Comparison of ENCODE assay signal across 9 cellular contexts in genomic region chr16:62041401-62041800, GRCh38. TPM values are rescaled to one million over a fixed set of nuclear protein-coding genes. Genes with fewer than 3 reads are reported as not detected.
A peak's percentile ranks its signal among the peaks of the same experiment; 100 is the strongest.
DNase-seq lines count a peak whose midpoint lies in the region; ATAC-seq and TF ChIP-seq lines count a peak whose summit lies in the region.
"Had no signal": no experiment of that assay in that cellular context is flagged by ENCODE, and none has a peak within 500 bp of the region (broad histone marks: within the 10 kb centered on the region; RNA-seq: fewer than 3 reads in every experiment).

No MANE protein-coding gene starts in this region.

- H3K27me3 Mint-ChIP-seq in nephron progenitor cell (ENCODE audit: low read depth, poor library complexity): peaks cover 37% of the 10 kb centered on the region
- H3K27me3 Mint-ChIP-seq in CD8-positive, alpha-beta T cell (ENCODE audit: low read depth): peaks cover 11% of the 10 kb centered on the region

- no peaks in the 10 kb centered on the region for H3K79me2 ChIP-seq in MM.1S (ENCODE audit: low read length)

- no peak for ATAC-seq in CD8-positive, alpha-beta T cell
- no peak for ATAC-seq in GM18520 (IDR thresholded peaks at IDR 0.05; ENCODE audit: unreplicated experiment)

- H3K4me1 ChIP-seq in MM.1S (ENCODE audit: low read length): no peaks in the 10 kb centered on the region
- no peaks in the 10 kb centered on the region for H3K4me1 ChIP-seq in CD8-positive, alpha-beta T cell (ENCODE audit: insufficient read depth, low read length)
- peaks cover 0 to 5% (median 0%) of the 10 kb centered on the region in 4 donors for H3K4me1 ChIP-seq in tibial nerve

- DNase-seq in ELR (ENCODE audit: low read depth): peak; percentile 21
- DNase-seq in MM.1S: no peak
- peak; percentile 58 for DNase-seq in astrocyte of the spinal cord (ENCODE audit: low read depth, low spot score)
- DNase-seq in nephron progenitor cell: peak; percentile 36
- DNase-seq in NCI-H187 (lab: John Stamatoyannopoulos, UW): no peak
- DNase-seq in CD8-positive, alpha-beta T cell: no peak
- no peak for DNase-seq in tibial nerve (ENCODE audit: low spot score in 2 of 2)

- CTCF ChIA-PET in CD8-positive, alpha-beta T cell (lab: Charles Lee): no interaction called here

- peaks cover 15% of the 10 kb centered on the region for H3K4me1 Mint-ChIP-seq in nephron progenitor cell
- H3K4me1 Mint-ChIP-seq in CD8-positive, alpha-beta T cell (ENCODE audit: low read depth): no peaks in the 10 kb centered on the region
- H3K4me1 Mint-ChIP-seq: activated naive CD4-positive, alpha-beta T cell treated with anti-CD3 and anti-CD28 coated beads, Interleukin-2, amount 50 U/mL, for 24 hours had no signal

- TF ChIP-seq CTCF in MM.1S (IDR thresholded peaks at IDR 0.05; ENCODE audit: low read length) (peak; percentile 27; the same call in 1 of the 2 replicates), astrocyte of the spinal cord (IDR thresholded peaks at IDR 0.05; ENCODE audit: low read depth, low read length) (peak; percentile 67), nephron progenitor cell (IDR thresholded peaks at IDR 0.05) (peak; percentile 49), tibial nerve (IDR thresholded peaks at IDR 0.05) (peak in 1 of 5 experiments; percentile 20)
- no peak for TF ChIP-seq CTCF in CD8-positive, alpha-beta T cell (IDR thresholded peaks at IDR 0.05)

- H3K27me3 ChIP-seq in MM.1S (replicated peaks; ENCODE audit: insufficient read depth, low read length) (no peaks in the 10 kb centered on the region), tibial nerve (peaks cover 0 to 34% of the 10 kb centered on the region in 2 donors)
- no peaks in the 10 kb centered on the region for H3K27me3 ChIP-seq in CD8-positive, alpha-beta T cell (ENCODE audit: insufficient read depth, low read length)

- H3K4me2 ChIP-seq in MM.1S (ENCODE audit: low read depth, low read length): no peak overlapping the region

- H3K4me3 Mint-ChIP-seq in nephron progenitor cell: no peak overlapping the region
- H3K4me3 Mint-ChIP-seq in CD8-positive, alpha-beta T cell: no peak overlapping the region
- H3K4me3 Mint-ChIP-seq: activated naive CD4-positive, alpha-beta T cell treated with anti-CD3 and anti-CD28 coated beads, Interleukin-2, amount 50 U/mL, for 24 hours had no signal

- H3K9me3 ChIP-seq in MM.1S (replicated peaks; ENCODE audit: insufficient read depth, low read length) (no peaks in the 10 kb centered on the region), tibial nerve (no peaks in the 10 kb centered on the region)
- no peaks in the 10 kb centered on the region for H3K9me3 ChIP-seq in CD8-positive, alpha-beta T cell (ENCODE audit: low read length)

- no peak overlapping the region for H3K9ac ChIP-seq in MM.1S (ENCODE audit: low read length)

- no peak for TF ChIP-seq POLR2A in tibial nerve (IDR thresholded peaks at IDR 0.05)

- no peaks in the 10 kb centered on the region for H4K20me1 ChIP-seq in MM.1S (ENCODE audit: insufficient read depth, low read length)

- 4 to 7% methylated on average over 4 of the region's 4 CpGs for WGBS in tibial nerve, 2 donors

- TF ChIP-seq EP300 in tibial nerve (IDR thresholded peaks at IDR 0.05): no peak

- no peaks in the 10 kb centered on the region for H3K9me2 ChIP-seq in MM.1S (replicated peaks; ENCODE audit: insufficient read depth, low read length)

- H2AFZ ChIP-seq in MM.1S (ENCODE audit: low read length): no peak overlapping the region

- no peak overlapping the region for H3K4me3 ChIP-seq in MM.1S (ENCODE audit: low read length)
- no peak overlapping the region for H3K4me3 ChIP-seq in astrocyte of the spinal cord (ENCODE audit: low read depth, low read length)
- no peak overlapping the region for H3K4me3 ChIP-seq in CD8-positive, alpha-beta T cell (ENCODE audit: low read depth, low read length)
- no peak overlapping the region for H3K4me3 ChIP-seq in tibial nerve

- no peaks in the 10 kb centered on the region for H3K36me3 ChIP-seq in MM.1S (replicated peaks; ENCODE audit: insufficient read depth, low read length)
- H3K36me3 ChIP-seq in CD8-positive, alpha-beta T cell (ENCODE audit: insufficient read depth, low read length): no peaks in the 10 kb centered on the region
- H3K36me3 ChIP-seq in tibial nerve: no peaks in the 10 kb centered on the region

- no peak overlapping the region for H3K27ac Mint-ChIP-seq in nephron progenitor cell
- H3K27ac Mint-ChIP-seq in CD8-positive, alpha-beta T cell: no peak overlapping the region
- H3K27ac Mint-ChIP-seq: activated naive CD4-positive, alpha-beta T cell treated with anti-CD3 and anti-CD28 coated beads, Interleukin-2, amount 50 U/mL, for 24 hours had no signal

- intact Hi-C loops in CD8-positive, alpha-beta T cell (cut with DNase I, micrococcal nuclease): no loop called here

- POLR2A ChIA-PET in CD8-positive, alpha-beta T cell (lab: Charles Lee): no interaction called here

- in situ Hi-C loops in astrocyte of the spinal cord (cut with HindIII; ENCODE audit: low sequenced_read_pairs): no loop called here

- H3F3A ChIP-seq in MM.1S (ENCODE audit: insufficient read depth, low read length): no peaks in the 10 kb centered on the region

- H3K9me3 Mint-ChIP-seq in nephron progenitor cell: peaks cover 3% of the 10 kb centered on the region
- H3K9me3 Mint-ChIP-seq in CD8-positive, alpha-beta T cell: peaks cover 16% of the 10 kb centered on the region

- no peaks in the 10 kb centered on the region for H3K36me3 Mint-ChIP-seq in nephron progenitor cell (ENCODE audit: low read depth)
- H3K36me3 Mint-ChIP-seq in CD8-positive, alpha-beta T cell: no peaks in the 10 kb centered on the region

- H3K27ac ChIP-seq in MM.1S (ENCODE audit: low read length) (no peak overlapping the region), tibial nerve (no peak overlapping the region)
- no peak overlapping the region for H3K27ac ChIP-seq in CD8-positive, alpha-beta T cell (ENCODE audit: low read depth, low read length)

RNA-seq across cellular contexts. Expression of gene CDH8, which starts 5.2 kb away (rescaled TPM):
- not detected for total RNA-seq in CD8-positive, alpha-beta T cell
- under 1 TPM in 1 of 4 donors, not detected in 3; 0.22 TPM for total RNA-seq in tibial nerve

Comparison
In these comparisons a context has a peak if more than half of its experiments do, and no peak if none do; other contexts are left out.
1. DNase-seq: peak in ELR (single experiment), astrocyte of the spinal cord (single experiment) and nephron progenitor cell (single experiment); none in MM.1S (single experiment), NCI-H187 (0 of 2), CD8-positive, alpha-beta T cell (0 of 7) and tibial nerve (0 of 2).